Comparison of ENCODE assay signal across 1 cellular context in the genomic region with DNA sequence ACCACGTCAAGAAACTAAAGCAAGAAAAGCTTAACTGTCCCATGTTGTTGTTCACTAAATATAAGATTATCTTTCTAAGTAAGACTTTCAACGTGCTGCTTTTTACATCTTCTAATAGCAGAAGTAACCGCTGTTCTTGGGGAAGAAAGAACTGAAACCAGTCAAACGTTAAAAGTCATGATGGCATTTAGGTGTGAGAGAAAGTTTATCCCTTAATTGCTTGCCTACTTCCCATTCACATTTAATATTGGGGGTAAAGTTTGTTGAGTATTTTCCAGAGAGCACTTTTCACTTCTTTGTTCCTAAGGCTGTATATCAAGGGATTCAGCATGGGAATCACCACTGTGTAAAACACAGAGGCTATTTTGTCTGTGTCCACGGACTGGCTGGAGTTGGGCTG.
TF ChIP-seq lines count a peak whose summit lies in the region.

No MANE protein-coding gene starts in this region.

TF ChIP-seq in IMR-90, 13 proteins besides CTCF, POLR2A, EP300 and RAD21:
- no peak for TF ChIP-seq CHD1 (IDR thresholded peaks at IDR 0.05; ENCODE audit: low read depth, low read length)
- TF ChIP-seq, protein P1, sequence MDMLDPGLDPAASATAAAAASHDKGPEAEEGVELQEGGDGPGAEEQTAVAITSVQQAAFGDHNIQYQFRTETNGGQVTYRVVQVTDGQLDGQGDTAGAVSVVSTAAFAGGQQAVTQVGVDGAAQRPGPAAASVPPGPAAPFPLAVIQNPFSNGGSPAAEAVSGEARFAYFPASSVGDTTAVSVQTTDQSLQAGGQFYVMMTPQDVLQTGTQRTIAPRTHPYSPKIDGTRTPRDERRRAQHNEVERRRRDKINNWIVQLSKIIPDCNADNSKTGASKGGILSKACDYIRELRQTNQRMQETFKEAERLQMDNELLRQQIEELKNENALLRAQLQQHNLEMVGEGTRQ (IDR thresholded peaks at IDR 0.05; ENCODE audit: low read depth, low read length), result no peak
- TF ChIP-seq BHLHE40 (IDR thresholded peaks at IDR 0.05; ENCODE audit: low read depth, low read length), result no peak
- TF ChIP-seq NFE2L2 (IDR thresholded peaks at IDR 0.05; ENCODE audit: low read depth, low read length), result no peak
- TF ChIP-seq RFX5 (IDR thresholded peaks at IDR 0.05; ENCODE audit: low read depth, low read length), result no peak
- no peak for TF ChIP-seq RCOR1 (IDR thresholded peaks at IDR 0.05; ENCODE audit: insufficient replicate concordance, low read length)
- TF ChIP-seq FOS (IDR thresholded peaks at IDR 0.05; ENCODE audit: low read depth, low read length), result no peak
- TF ChIP-seq MAZ (IDR thresholded peaks at IDR 0.05; ENCODE audit: borderline replicate concordance, low read depth, low read length), result no peak
- no peak for TF ChIP-seq MXI1 (IDR thresholded peaks at IDR 0.05; ENCODE audit: borderline replicate concordance, low read depth, low read length)
- TF ChIP-seq, protein P2, sequence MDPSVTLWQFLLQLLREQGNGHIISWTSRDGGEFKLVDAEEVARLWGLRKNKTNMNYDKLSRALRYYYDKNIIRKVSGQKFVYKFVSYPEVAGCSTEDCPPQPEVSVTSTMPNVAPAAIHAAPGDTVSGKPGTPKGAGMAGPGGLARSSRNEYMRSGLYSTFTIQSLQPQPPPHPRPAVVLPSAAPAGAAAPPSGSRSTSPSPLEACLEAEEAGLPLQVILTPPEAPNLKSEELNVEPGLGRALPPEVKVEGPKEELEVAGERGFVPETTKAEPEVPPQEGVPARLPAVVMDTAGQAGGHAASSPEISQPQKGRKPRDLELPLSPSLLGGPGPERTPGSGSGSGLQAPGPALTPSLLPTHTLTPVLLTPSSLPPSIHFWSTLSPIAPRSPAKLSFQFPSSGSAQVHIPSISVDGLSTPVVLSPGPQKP (IDR thresholded peaks at IDR 0.05; ENCODE audit: borderline replicate concordance, low read depth, low read length), result no peak
- no peak for TF ChIP-seq MAFK (IDR thresholded peaks at IDR 0.05; ENCODE audit: low read depth, low read length)
- no peak for TF ChIP-seq CEBPB (IDR thresholded peaks at IDR 0.05; ENCODE audit: low read depth, low read length)
- TF ChIP-seq SMC3 (IDR thresholded peaks at IDR 0.05; ENCODE audit: low read depth, low read length), result no peak
TF ChIP-seq in IMR-90: peak in this region for 0.
